Comparison of ENCODE assay signal across 10 cellular contexts in the genomic region with DNA sequence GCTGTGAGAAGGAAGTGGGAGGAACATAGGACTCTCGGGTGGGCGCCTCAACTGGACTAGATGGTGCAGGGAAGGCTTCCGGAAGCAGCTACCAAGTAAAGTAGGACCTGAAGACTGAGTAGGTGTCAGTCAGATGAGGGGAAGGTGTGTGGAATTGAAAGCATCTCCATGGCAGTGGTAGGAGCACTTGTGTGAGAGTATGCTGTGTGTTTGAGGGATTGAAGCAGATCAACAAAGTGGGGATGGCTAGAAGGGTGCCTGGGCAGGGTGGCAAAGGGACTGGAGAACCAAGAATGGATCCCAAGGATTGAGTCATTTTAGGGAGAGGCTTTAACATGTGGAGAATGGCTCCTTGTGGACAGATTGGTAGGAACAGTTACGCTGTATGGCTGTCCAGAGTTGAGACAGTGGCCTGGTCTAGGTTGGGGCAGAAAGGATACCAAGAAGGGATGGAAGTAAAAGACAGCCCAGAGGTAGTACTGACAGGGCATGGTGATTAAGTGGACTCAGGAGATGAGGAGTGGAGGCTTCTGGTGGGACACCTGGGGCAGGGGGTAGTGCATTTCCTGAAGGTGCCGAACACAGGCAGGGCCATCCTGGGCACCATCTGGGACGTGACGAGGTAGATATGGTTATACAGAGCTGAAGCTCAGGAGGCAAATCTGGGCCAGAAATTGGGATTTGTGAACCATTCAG. TPM values are rescaled to one million over a fixed set of nuclear protein-coding genes. Genes with fewer than 3 reads are reported as not detected.
DNase-seq lines count a peak whose midpoint lies in the region; ATAC-seq, FAIRE-seq and TF ChIP-seq lines count a peak whose summit lies in the region.
"Had no signal": no experiment of that assay in that cellular context is flagged by ENCODE, and none has a peak within 500 bp of the region (broad histone marks: within the 10 kb centered on the region; RNA-seq: fewer than 3 reads in every experiment).

No MANE protein-coding gene starts in this region.

- no peak for ATAC-seq in stimulated activated memory B cell treated with anti-CD40 and anti-IgM and Interleukin-4, amounts not matched to agents 10 μg/mL and 1 μg/mL and 100 μg/mL, for 72 hours
- ATAC-seq in HG03097 (IDR thresholded peaks at IDR 0.05; ENCODE audit: low FRiP score, unreplicated experiment) = no peak

- peak overlapping the region; percentile 100 for H3K4me3 Mint-ChIP-seq in HFFc6
- H3K4me3 Mint-ChIP-seq in activated T-cell treated with anti-CD3 and anti-CD28 coated beads, Interleukin-2, amount 50 U/mL, for 24 hours = peak overlapping the region; percentile 96
- peak overlapping the region; percentile 97 for H3K4me3 Mint-ChIP-seq in stimulated activated memory B cell treated with anti-CD40 and anti-IgM and Interleukin-4, amounts not matched to agents 10 μg/mL and 1 μg/mL and 100 μg/mL, for 72 hours

- H3K27me3 Mint-ChIP-seq in HFFc6 (ENCODE audit: insufficient read depth) = peaks cover 7% of the 10 kb centered on the region
- no peaks in the 10 kb centered on the region for H3K27me3 Mint-ChIP-seq in activated T-cell treated with anti-CD3 and anti-CD28 coated beads, Interleukin-2, amount 50 U/mL, for 24 hours
- no peaks in the 10 kb centered on the region for H3K27me3 Mint-ChIP-seq in stimulated activated memory B cell treated with anti-CD40 and anti-IgM and Interleukin-4, amounts not matched to agents 10 μg/mL and 1 μg/mL and 100 μg/mL, for 72 hours

- H3K27ac Mint-ChIP-seq in HFFc6 = peak overlapping the region; percentile 99
- peak overlapping the region; percentile 96 for H3K27ac Mint-ChIP-seq in activated T-cell treated with anti-CD3 and anti-CD28 coated beads, Interleukin-2, amount 50 U/mL, for 24 hours
- H3K27ac Mint-ChIP-seq in stimulated activated memory B cell treated with anti-CD40 and anti-IgM and Interleukin-4, amounts not matched to agents 10 μg/mL and 1 μg/mL and 100 μg/mL, for 72 hours = peak overlapping the region; percentile 99

- peak overlapping the region; percentile 99 for H3K4me3 ChIP-seq in iPS-15b (ENCODE audit: low read depth, low read length)

- H3K9ac ChIP-seq in iPS-15b (ENCODE audit: low read depth, low read length) = peak overlapping the region; percentile 39

- DNase-seq in HFFc6 (no peak), NCI-H187 treated with DMSO at 0.1 percent for 48 hours (lab: John Stamatoyannopoulos, UW) (no peak), H54 (ENCODE audit: insufficient read length, low spot score) (no peak), OCI-M2 (lab: John Stamatoyannopoulos, UW; ENCODE audit: unreplicated experiment) (no peak)
- DNase-seq in activated T-cell treated with anti-CD3 and anti-CD28 coated beads, Interleukin-2, amount 50 U/mL, for 24 hours = peak; percentile 31

- peaks cover 12% of the 10 kb centered on the region for H3K36me3 ChIP-seq in iPS-15b (ENCODE audit: control insufficient read depth, insufficient read depth, low read length)

- H3K9me3 Mint-ChIP-seq in HFFc6 = no peaks in the 10 kb centered on the region
- no peaks in the 10 kb centered on the region for H3K9me3 Mint-ChIP-seq in activated T-cell treated with anti-CD3 and anti-CD28 coated beads, Interleukin-2, amount 50 U/mL, for 24 hours
- H3K9me3 Mint-ChIP-seq in stimulated activated memory B cell treated with anti-CD40 and anti-IgM and Interleukin-4, amounts not matched to agents 10 μg/mL and 1 μg/mL and 100 μg/mL, for 72 hours = no peaks in the 10 kb centered on the region

- H3K4me1 Mint-ChIP-seq in HFFc6 (ENCODE audit: low read depth) = peaks cover 55% of the 10 kb centered on the region
- peaks cover 51% of the 10 kb centered on the region for H3K4me1 Mint-ChIP-seq in activated T-cell treated with anti-CD3 and anti-CD28 coated beads, Interleukin-2, amount 50 U/mL, for 24 hours (ENCODE audit: low read depth)
- H3K4me1 Mint-ChIP-seq in stimulated activated memory B cell treated with anti-CD40 and anti-IgM and Interleukin-4, amounts not matched to agents 10 μg/mL and 1 μg/mL and 100 μg/mL, for 72 hours = peaks cover 51% of the 10 kb centered on the region

- no peak for TF ChIP-seq CTCF in HFFc6 (IDR thresholded peaks at IDR 0.05)

- FAIRE-seq in H54 (lab: Jason Lieb, UNC) = no peak
- FAIRE-seq: colon had no signal

- no peaks in the 10 kb centered on the region for H3K27me3 ChIP-seq in iPS-15b (ENCODE audit: control insufficient read depth, insufficient read depth, low read length)

- H3K9me3 ChIP-seq in iPS-15b (ENCODE audit: control insufficient read depth, insufficient read depth, low read length) = no peaks in the 10 kb centered on the region

- H3K4me1 ChIP-seq in iPS-15b (ENCODE audit: control insufficient read depth, insufficient read depth, low read length) = peaks cover 19% of the 10 kb centered on the region

- TF ChIP-seq POLR2A in H54 (IDR thresholded peaks at IDR 0.05; ENCODE audit: low read depth, low read length) = no peak

- peaks cover 37% of the 10 kb centered on the region for H3K36me3 Mint-ChIP-seq in HFFc6 (ENCODE audit: low read depth)
- peaks cover 59% of the 10 kb centered on the region for H3K36me3 Mint-ChIP-seq in activated T-cell treated with anti-CD3 and anti-CD28 coated beads, Interleukin-2, amount 50 U/mL, for 24 hours (ENCODE audit: low read depth)
- peaks cover 26% of the 10 kb centered on the region for H3K36me3 Mint-ChIP-seq in stimulated activated memory B cell treated with anti-CD40 and anti-IgM and Interleukin-4, amounts not matched to agents 10 μg/mL and 1 μg/mL and 100 μg/mL, for 72 hours

RNA-seq across cellular contexts. Expression of a gene that starts 1.5 kb away (rescaled TPM):
- total RNA-seq in HFFc6 (2021; fragmentation: NEBNext Ultra II Directional; extraction: Animal tissue kit (Norgen Biotek cat#: 25700)) = 10 to 100 TPM; 22.2 to 38.4 (median 28.3) TPM

RNA-seq across cellular contexts. Expression of a gene that starts 4.2 kb away (rescaled TPM):
- total RNA-seq in HFFc6 (2021; fragmentation: NEBNext Ultra II Directional; extraction: Animal tissue kit (Norgen Biotek cat#: 25700)) = 100 to 1,000 TPM; 156 to 198 (median 183) TPM

RNA-seq across cellular contexts. Expression of a gene that starts 42.7 kb away (rescaled TPM):
- not detected for total RNA-seq in HFFc6 (2021; fragmentation: NEBNext Ultra II Directional; extraction: Animal tissue kit (Norgen Biotek cat#: 25700))
- total RNA-seq: HT1080 had no signal
